Comparison of ENCODE assay signal across 9 cellular contexts in the genomic region with DNA sequence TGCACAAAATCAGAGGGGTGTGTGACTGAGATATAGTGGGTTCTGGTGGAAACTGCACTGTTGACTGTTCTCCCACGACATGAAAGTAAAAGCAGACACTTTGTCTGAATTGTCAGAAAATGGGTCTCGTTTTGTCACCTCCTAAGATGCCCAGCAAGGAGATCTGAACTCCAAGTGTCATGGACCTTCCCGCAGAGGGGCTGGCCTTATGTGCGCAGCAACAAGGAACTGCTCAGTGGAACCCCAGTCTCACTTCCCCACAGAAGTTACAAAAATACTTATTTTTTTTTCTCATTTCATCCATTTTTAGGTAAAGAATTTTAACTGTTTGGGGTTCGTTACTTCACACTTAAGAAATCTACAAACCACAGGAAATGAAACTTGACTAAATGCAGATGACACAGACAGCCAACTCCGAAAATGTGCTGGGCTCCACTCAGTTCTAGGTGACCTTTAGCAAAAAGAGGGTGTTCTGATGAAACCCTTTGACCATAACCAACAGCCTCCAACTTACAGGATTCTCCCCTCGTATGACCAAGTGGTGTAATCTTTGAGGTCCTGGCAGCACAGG.
A peak's percentile ranks its signal among the peaks of the same experiment; 100 is the strongest.
DNase-seq lines count a peak whose midpoint lies in the region; ATAC-seq, FAIRE-seq and TF ChIP-seq lines count a peak whose summit lies in the region.
"Had no signal": no experiment of that assay in that cellular context is flagged by ENCODE, and none has a peak within 500 bp of the region (broad histone marks: within the 10 kb centered on the region; RNA-seq: fewer than 3 reads in every experiment).

No MANE protein-coding gene starts in this region.

- peak; percentile 86 for ATAC-seq in GM21723 (IDR thresholded peaks at IDR 0.05; ENCODE audit: unreplicated experiment)
- ATAC-seq in activated T-helper 17 cell treated with anti-CD3 and anti-CD28 coated beads, Interleukin-2, amount 50 U/mL, for 72 hours (replicated peaks), result peak; percentile 81

- CTCF ChIA-PET in Calu3 (lab: Charles Lee), result no interaction called here

- no peak for TF ChIP-seq POLR2A in GM12892 (IDR thresholded peaks at IDR 0.05; ENCODE audit: low read depth, low read length)

- FAIRE-seq in GM12892 (lab: Jason Lieb, UNC), result peak; percentile 71
- FAIRE-seq: pancreas had no signal

- H3K4me1 Mint-ChIP-seq in activated T-helper 17 cell treated with anti-CD3 and anti-CD28 coated beads, Interleukin-2, amount 50 U/mL, for 72 hours, result peaks cover 57% of the 10 kb centered on the region
- peaks cover 41% of the 10 kb centered on the region for H3K4me1 Mint-ChIP-seq in Calu3 (ENCODE audit: low read depth, unreplicated experiment)

- no TSS peak for BruUV-seq in Calu3 (replicated peaks; lab: Mats Ljungman, UMichigan)

- H3K27ac Mint-ChIP-seq in activated T-helper 17 cell treated with anti-CD3 and anti-CD28 coated beads, Interleukin-2, amount 50 U/mL, for 72 hours, result peak overlapping the region; percentile 97
- no peak overlapping the region for H3K27ac Mint-ChIP-seq in Calu3 (ENCODE audit: unreplicated experiment)

- DNase-seq in GM12892 (ENCODE audit: insufficient read length), result peak; percentile 40
- DNase-seq in Kasumi-1 (lab: John Stamatoyannopoulos, UW), result peak; percentile 93 to 95
- DNase-seq in stimulated activated CD4-positive, alpha-beta T cell treated with anti-CD3 and anti-CD28 coated beads, Interleukin-4, amount 100 ng/mL, for 24 hours, result peak; percentile 62
- DNase-seq in NCI-H1105 treated with DMSO at 0.1 percent for 48 hours (lab: John Stamatoyannopoulos, UW), result no peak
- no peak for DNase-seq in glomerular visceral epithelial cell (ENCODE audit: extremely low spot score)
- DNase-seq in Calu3, result no peak
- DNase-seq: pancreas had no signal

- H3K27me3 Mint-ChIP-seq in activated T-helper 17 cell treated with anti-CD3 and anti-CD28 coated beads, Interleukin-2, amount 50 U/mL, for 72 hours, result no peaks in the 10 kb centered on the region
- no peaks in the 10 kb centered on the region for H3K27me3 Mint-ChIP-seq in Calu3 (ENCODE audit: unreplicated experiment)

- no peak for TF ChIP-seq CTCF in Calu3 (IDR thresholded peaks at IDR 0.05; ENCODE audit: unreplicated experiment)

- intact Hi-C loops in Calu3 (cut with micrococcal nuclease; ENCODE audit: unreplicated experiment), result loop anchor here (10.0 kb wide), 2 partner anchors 85 kb away; no protein-coding TSS in a partner anchor

- peaks cover 12% of the 10 kb centered on the region for H3K36me3 Mint-ChIP-seq in activated T-helper 17 cell treated with anti-CD3 and anti-CD28 coated beads, Interleukin-2, amount 50 U/mL, for 72 hours (ENCODE audit: low read depth)
- peaks cover 6% of the 10 kb centered on the region for H3K36me3 Mint-ChIP-seq in Calu3 (ENCODE audit: insufficient read depth, unreplicated experiment)

- peaks cover 10% of the 10 kb centered on the region for H3K9me3 Mint-ChIP-seq in activated T-helper 17 cell treated with anti-CD3 and anti-CD28 coated beads, Interleukin-2, amount 50 U/mL, for 72 hours
- H3K9me3 Mint-ChIP-seq in Calu3 (ENCODE audit: low read depth, unreplicated experiment), result no peaks in the 10 kb centered on the region

- peak overlapping the region; percentile 83 for H3K4me3 Mint-ChIP-seq in activated T-helper 17 cell treated with anti-CD3 and anti-CD28 coated beads, Interleukin-2, amount 50 U/mL, for 72 hours
- no peak overlapping the region for H3K4me3 Mint-ChIP-seq in Calu3 (ENCODE audit: low read depth, unreplicated experiment)

Comparison
In these comparisons a context has a peak if more than half of its experiments do, and no peak if none do; other contexts are left out.
1. DNase-seq: peak in GM12892 (single experiment), Kasumi-1 (2 of 2) and stimulated activated CD4-positive, alpha-beta T cell treated with anti-CD3 and anti-CD28 coated beads, Interleukin-4, amount 100 ng/mL, for 24 hours (single experiment); none in NCI-H1105 treated with DMSO at 0.1 percent for 48 hours (single experiment), glomerular visceral epithelial cell (single experiment) and Calu3 (single experiment).